In the genomic region with DNA sequence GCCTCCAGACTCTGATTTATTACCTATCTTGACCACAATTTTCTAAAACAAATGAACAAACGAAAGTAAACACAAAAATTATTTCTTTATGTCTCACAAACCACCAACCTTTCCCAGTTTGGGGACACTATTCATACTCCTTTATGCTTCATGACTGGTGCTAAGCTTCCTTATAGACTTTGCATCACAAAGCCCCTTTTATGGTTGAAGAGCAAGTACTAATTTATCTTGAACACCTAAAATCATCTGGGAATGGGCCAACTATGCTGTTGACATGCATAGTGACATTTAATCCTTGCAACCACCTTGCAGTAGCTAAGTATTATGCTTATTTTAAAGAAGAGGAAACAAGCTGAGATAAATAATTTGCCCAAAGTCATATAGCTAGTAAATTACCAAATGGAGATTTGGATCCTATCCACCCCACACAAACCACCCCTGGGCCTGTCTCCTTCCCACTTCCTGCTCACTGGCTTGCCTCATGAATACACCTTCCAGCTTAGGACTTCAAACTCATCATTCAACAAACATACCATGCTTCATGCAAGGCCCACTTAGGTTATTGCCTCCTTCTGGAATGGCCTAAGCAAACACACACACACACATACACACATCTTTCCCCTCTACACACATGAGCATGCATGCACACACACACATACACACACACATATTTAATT, we compare ENCODE assay signal across 28 cellular contexts.
DNase-seq lines count a peak whose midpoint lies in the region; ATAC-seq and TF ChIP-seq lines count a peak whose summit lies in the region.
"Had no signal": no experiment of that assay in that cellular context is flagged by ENCODE, and none has a peak within 500 bp of the region (broad histone marks: within the 10 kb centered on the region; RNA-seq: fewer than 3 reads in every experiment).

No MANE protein-coding gene starts in this region.

- TF ChIP-seq CTCF in hepatocyte (IDR thresholded peaks at IDR 0.05; ENCODE audit: poor library complexity): no peak

- DNase-seq in NCI-H1105 treated with DMSO at 0.1 percent for 48 hours (lab: John Stamatoyannopoulos, UW): peak; percentile 29
- no peak for DNase-seq in NCI-H1105 (lab: John Stamatoyannopoulos, UW)
- DNase-seq in H4 (ENCODE audit: low spot score): peak; percentile 66
- peak; percentile 34 for DNase-seq in NCI-H2196 (lab: John Stamatoyannopoulos, UW; ENCODE audit: unreplicated experiment)
- DNase-seq in hepatocyte (ENCODE audit: low spot score): no peak
- no peak for DNase-seq in activated naive CD4-positive, alpha-beta T cell treated with Interleukin-2 at 50 U/mL for 16 hours
- DNase-seq in 8988T: no peak
- DNase-seq in activated T-cell treated with anti-CD3 and anti-CD28 coated beads, Interleukin-2, amount 50 U/mL, for 4 hours: no peak
- DNase-seq: activated CD4-positive, alpha-beta T cell treated with anti-CD3 and anti-CD28 coated beads, Interleukin-2, amount 50 U/mL, for 4 hours; activated CD4-positive, CD25-positive, alpha-beta regulatory T cell; AML-193; anterior cingulate cortex; caudate nucleus; CD8-positive, alpha-beta T cell; endodermal cell; foreskin keratinocyte; heart left ventricle; kidney glomerular epithelial cell; nephron progenitor cell; retina; small intestine; stimulated activated naive CD8-positive, alpha-beta T cell treated with anti-CD3 and anti-CD28 coated beads, Interleukin-15, amount 100 ng/mL, for 72 hours; uterus had no signal

- H3K36me3 ChIP-seq in hepatocyte (replicated peaks; ENCODE audit: insufficient read depth, low read depth): no peaks in the 10 kb centered on the region
- H3K36me3 ChIP-seq: esophagus muscularis mucosa, heart left ventricle, uterus had no signal

- H3K9me2 ChIP-seq in hepatocyte (replicated peaks; ENCODE audit: insufficient read depth): no peaks in the 10 kb centered on the region

- H3K4me2 ChIP-seq in hepatocyte: no peak overlapping the region

- no peaks in the 10 kb centered on the region for H3K9me3 ChIP-seq in hepatocyte (ENCODE audit: low read depth)
- H3K9me3 ChIP-seq: esophagus muscularis mucosa, heart left ventricle, uterus had no signal

- H3K9me3 Mint-ChIP-seq in activated T-cell treated with anti-CD3 and anti-CD28 coated beads, Interleukin-2, amount 50 U/mL, for 4 hours: no peaks in the 10 kb centered on the region
- H3K9me3 Mint-ChIP-seq: activated naive CD4-positive, alpha-beta T cell treated with anti-CD3 and anti-CD28 coated beads, Interleukin-2, amount 50 U/mL, for 72 hours; activated T-helper 17 cell treated with anti-CD3 and anti-CD28 coated beads, Interleukin-2, amount 50 U/mL, for 72 hours; CD8-positive, alpha-beta T cell; dendritic cell treated with granulocyte-macrophage colony-stimulating factor and Interleukin-4, amounts not matched to agents 40 ng/mL and 50 ng/mL, for 4 days; endodermal cell; stimulated activated naive CD8-positive, alpha-beta T cell treated with anti-CD3 and anti-CD28 coated beads, Interleukin-15, amount 100 ng/mL, for 72 hours had no signal

- H3K27me3 Mint-ChIP-seq in activated T-cell treated with anti-CD3 and anti-CD28 coated beads, Interleukin-2, amount 50 U/mL, for 4 hours (ENCODE audit: low read depth): peaks cover 3% of the 10 kb centered on the region
- H3K27me3 Mint-ChIP-seq: stimulated activated naive CD8-positive, alpha-beta T cell treated with anti-CD3 and anti-CD28 coated beads, Interleukin-15, amount 100 ng/mL, for 72 hours had no signal

- no peaks in the 10 kb centered on the region for H3K27me3 ChIP-seq in hepatocyte
- H3K27me3 ChIP-seq: esophagus muscularis mucosa, foreskin keratinocyte, heart left ventricle, uterus had no signal

- 81% methylated on average over 1 of the region's 1 CpG for WGBS in hepatocyte (ENCODE audit: low lambda C conversion rate, missing lambda C conversion rate)

- H3K79me2 ChIP-seq in hepatocyte: no peaks in the 10 kb centered on the region

- H3K4me3 ChIP-seq in hepatocyte: no peak overlapping the region
- H3K4me3 ChIP-seq: esophagus muscularis mucosa, heart left ventricle, uterus had no signal

- no peaks in the 10 kb centered on the region for H3K4me1 Mint-ChIP-seq in activated T-cell treated with anti-CD3 and anti-CD28 coated beads, Interleukin-2, amount 50 U/mL, for 4 hours (ENCODE audit: low read depth)
- H3K4me1 Mint-ChIP-seq: activated T-helper 17 cell treated with anti-CD3 and anti-CD28 coated beads, Interleukin-2, amount 50 U/mL, for 72 hours; stimulated activated naive CD8-positive, alpha-beta T cell treated with anti-CD3 and anti-CD28 coated beads, Interleukin-15, amount 100 ng/mL, for 72 hours had no signal

- H3K36me3 Mint-ChIP-seq in activated T-cell treated with anti-CD3 and anti-CD28 coated beads, Interleukin-2, amount 50 U/mL, for 4 hours (ENCODE audit: insufficient read depth): no peaks in the 10 kb centered on the region
- H3K36me3 Mint-ChIP-seq: activated naive CD4-positive, alpha-beta T cell treated with anti-CD3 and anti-CD28 coated beads, Interleukin-2, amount 50 U/mL, for 72 hours; CD8-positive, alpha-beta T cell had no signal

- no peak overlapping the region for H2AFZ ChIP-seq in hepatocyte

- ATAC-seq in activated T-cell treated with anti-CD3 and anti-CD28 coated beads, Interleukin-2, amount 50 U/mL, for 4 hours: no peak
- ATAC-seq: activated naive CD4-positive, alpha-beta T cell treated with anti-CD3 and anti-CD28 coated beads, Interleukin-2, amount 50 U/mL, for 72 hours; activated T-helper 17 cell treated with anti-CD3 and anti-CD28 coated beads, Interleukin-2, amount 50 U/mL, for 72 hours; CD8-positive, alpha-beta T cell; foreskin keratinocyte; heart left ventricle; stimulated activated naive CD8-positive, alpha-beta T cell treated with anti-CD3 and anti-CD28 coated beads, Interleukin-15, amount 100 ng/mL, for 72 hours had no signal

- H3K27ac ChIP-seq in hepatocyte: peak overlapping the region; percentile 2
- H3K27ac ChIP-seq: esophagus muscularis mucosa, foreskin keratinocyte, heart left ventricle, RWPE1, uterus had no signal

- H3K4me3 Mint-ChIP-seq in activated T-cell treated with anti-CD3 and anti-CD28 coated beads, Interleukin-2, amount 50 U/mL, for 4 hours: no peak overlapping the region
- H3K4me3 Mint-ChIP-seq: activated T-helper 17 cell treated with anti-CD3 and anti-CD28 coated beads, Interleukin-2, amount 50 U/mL, for 72 hours; CD8-positive, alpha-beta T cell; dendritic cell treated with granulocyte-macrophage colony-stimulating factor and Interleukin-4, amounts not matched to agents 40 ng/mL and 50 ng/mL, for 4 days; endodermal cell; nephron progenitor cell; stimulated activated naive CD8-positive, alpha-beta T cell treated with anti-CD3 and anti-CD28 coated beads, Interleukin-15, amount 100 ng/mL, for 72 hours had no signal

- H4K20me1 ChIP-seq in hepatocyte (ENCODE audit: insufficient read depth, poor library complexity, severe bottlenecking): no peaks in the 10 kb centered on the region

- peaks cover 8% of the 10 kb centered on the region for H3K4me1 ChIP-seq in hepatocyte (ENCODE audit: insufficient read depth)
- H3K4me1 ChIP-seq: foreskin keratinocyte, uterus had no signal

Comparison
In these comparisons a context has a peak if more than half of its experiments do, and no peak if none do; other contexts are left out.
1. DNase-seq: peak in NCI-H1105 treated with DMSO at 0.1 percent for 48 hours (single experiment), H4 (single experiment) and NCI-H2196 (single experiment); none in NCI-H1105 (single experiment), hepatocyte (single experiment), activated naive CD4-positive, alpha-beta T cell treated with Interleukin-2 at 50 U/mL for 16 hours (single experiment), 8988T (single experiment) and activated T-cell treated with anti-CD3 and anti-CD28 coated beads, Interleukin-2, amount 50 U/mL, for 4 hours (single experiment).